Comparison of ENCODE assay signal across 9 cellular contexts in genomic region chr2:31688282-31688681, GRCh38.
DNase-seq lines count a peak whose midpoint lies in the region; ATAC-seq, FAIRE-seq and TF ChIP-seq lines count a peak whose summit lies in the region.
"Had no signal": no experiment of that assay in that cellular context is flagged by ENCODE, and none has a peak within 500 bp of the region (broad histone marks: within the 10 kb centered on the region; RNA-seq: fewer than 3 reads in every experiment).

No MANE protein-coding gene starts in this region.

- H3K27me3 Mint-ChIP-seq in activated T-cell treated with anti-CD3 and anti-CD28 coated beads, Interleukin-2, amount 50 U/mL, for 24 hours, result peaks cover 9% of the 10 kb centered on the region

- no peak overlapping the region for H2BK20ac ChIP-seq in IMR-90 (ENCODE audit: low read depth, low read length)

- H3K4me2 ChIP-seq in IMR-90 (ENCODE audit: low read depth, low read length) (no peak overlapping the region), mesendoderm (ENCODE audit: low read length) (no peak overlapping the region)

- H2BK15ac ChIP-seq in IMR-90 (ENCODE audit: low read depth, low read length) (no peak overlapping the region), mesendoderm (replicated peaks; ENCODE audit: low read depth) (no peak overlapping the region)

- no peaks in the 10 kb centered on the region for H4K20me1 ChIP-seq in IMR-90 (ENCODE audit: insufficient read depth, low read length)

- no TSS peak for BruUV-seq in IMR-90 (replicated peaks; lab: Mats Ljungman, UMichigan)

- H3K9me3 ChIP-seq in IMR-90 (ENCODE audit: control insufficient read depth, insufficient read depth, low read length) (peaks cover 9% of the 10 kb centered on the region), esophagus squamous epithelium (peaks cover 0 to 40% (median 23%) of the 10 kb centered on the region in 3 donors)

- DNase-seq in D721Med (ENCODE audit: insufficient read length, low spot score) (no peak), IMR-90 (no peak), amniotic epithelial cell (ENCODE audit: low read depth) (peak; percentile 2), mesendoderm (peak; percentile 24), esophagus squamous epithelium (lab: John Stamatoyannopoulos, UW) (no peak), HK-2 (ENCODE audit: unreplicated experiment) (no peak)
- DNase-seq in activated T-cell treated with anti-CD3 and anti-CD28 coated beads, Interleukin-2, amount 50 U/mL, for 24 hours, result no peak

- H2AFZ ChIP-seq in IMR-90 (replicated peaks; ENCODE audit: low read length, poor library complexity), result no peak overlapping the region

- no peaks in the 10 kb centered on the region for H3K4me1 Mint-ChIP-seq in activated T-cell treated with anti-CD3 and anti-CD28 coated beads, Interleukin-2, amount 50 U/mL, for 24 hours (ENCODE audit: low read depth)

- TF ChIP-seq CTCF in D721Med (IDR thresholded peaks at IDR 0.05; ENCODE audit: insufficient read depth, missing control alignments), result peak; percentile 27
- TF ChIP-seq CTCF in IMR-90 (conservative IDR thresholded peaks at IDR 0.05; ENCODE audit: low read depth, low read length), result peak; percentile 43
- peak in 2 of 6 experiments; percentile 29 to 47 for TF ChIP-seq CTCF in esophagus squamous epithelium (IDR thresholded peaks at IDR 0.05)

- H2AK9ac ChIP-seq in IMR-90 (replicated peaks; ENCODE audit: low read depth, low read length, poor library complexity), result no peak overlapping the region

- H3K9me1 ChIP-seq in IMR-90 (ENCODE audit: insufficient read depth, low read length), result no peaks in the 10 kb centered on the region

- H3K9ac ChIP-seq in IMR-90 (ENCODE audit: low read depth, low read length) (no peak overlapping the region), mesendoderm (ENCODE audit: low read length) (no peak overlapping the region)

- no peak overlapping the region for H3K18ac ChIP-seq in IMR-90 (ENCODE audit: low read depth, low read length)
- H3K18ac ChIP-seq in mesendoderm (ENCODE audit: low read length), result no peak overlapping the region

- intact Hi-C loops in IMR-90 (cut with micrococcal nuclease) (loop anchor here (10.0 kb wide), 1 partner anchor 447 kb away; no protein-coding TSS in a partner anchor), esophagus squamous epithelium (cut with DNase I) (no loop called here)

- TF ChIP-seq RAD21 in IMR-90 (IDR thresholded peaks at IDR 0.05; ENCODE audit: low read length), result peak; percentile 44

- H2BK5ac ChIP-seq in IMR-90 (ENCODE audit: low read depth, low read length, poor library complexity, severe bottlenecking) (no peak overlapping the region), mesendoderm (ENCODE audit: low read length) (no peak overlapping the region)

- ATAC-seq in IMR-90 (ENCODE audit: low read depth), result no peak
- ATAC-seq in HG02763 (IDR thresholded peaks at IDR 0.05; ENCODE audit: unreplicated experiment), result no peak

- H3K27ac ChIP-seq in IMR-90 (ENCODE audit: insufficient read depth, low read length), result no peak overlapping the region
- H3K27ac ChIP-seq in mesendoderm (ENCODE audit: low read depth, low read length), result no peak overlapping the region
- H3K27ac ChIP-seq in esophagus squamous epithelium, result no peak overlapping the region
- H3K27ac ChIP-seq: epithelial cell of prostate had no signal

- no peak overlapping the region for H3K27ac Mint-ChIP-seq in activated T-cell treated with anti-CD3 and anti-CD28 coated beads, Interleukin-2, amount 50 U/mL, for 24 hours

- H2AK5ac ChIP-seq in IMR-90 (ENCODE audit: low read depth, low read length), result no peak overlapping the region
- no peak overlapping the region for H2AK5ac ChIP-seq in mesendoderm (ENCODE audit: low read length)

- CTCF ChIA-PET in IMR-90 (lab: Yijun Ruan, JAX), result no interaction called here

- H3K4ac ChIP-seq in IMR-90 (ENCODE audit: low read depth, low read length) (no peak overlapping the region), mesendoderm (ENCODE audit: low read depth, low read length) (no peak overlapping the region)

- TF ChIP-seq POLR2A in IMR-90 (IDR thresholded peaks at IDR 0.05; ENCODE audit: low read depth, low read length), result no peak
- TF ChIP-seq POLR2A in esophagus squamous epithelium (IDR thresholded peaks at IDR 0.05), result no peak

- H3K4me3 Mint-ChIP-seq in activated T-cell treated with anti-CD3 and anti-CD28 coated beads, Interleukin-2, amount 50 U/mL, for 24 hours, result no peak overlapping the region

- H3K27me3 ChIP-seq in IMR-90 (ENCODE audit: control insufficient read depth, insufficient read depth, low read length) (no peaks in the 10 kb centered on the region), mesendoderm (ENCODE audit: insufficient read depth, low read length, poor library complexity) (no peaks in the 10 kb centered on the region), esophagus squamous epithelium (no peaks in the 10 kb centered on the region)

- H4K91ac ChIP-seq in IMR-90 (ENCODE audit: insufficient read depth, low read depth, low read length), result no peak overlapping the region

- H4K8ac ChIP-seq in IMR-90 (ENCODE audit: low read depth in 2 of 2, low read length in 2 of 2), result no peak overlapping the region
- no peak overlapping the region for H4K8ac ChIP-seq in mesendoderm (ENCODE audit: low read depth, low read length)

- H2BK120ac ChIP-seq in IMR-90 (ENCODE audit: low read depth, low read length), result no peak overlapping the region
- no peak overlapping the region for H2BK120ac ChIP-seq in mesendoderm (ENCODE audit: low read depth, low read length)

- no peaks in the 10 kb centered on the region for H3K36me3 ChIP-seq in IMR-90 (ENCODE audit: control insufficient read depth, insufficient read depth, low read length)
- no peaks in the 10 kb centered on the region for H3K36me3 ChIP-seq in mesendoderm (ENCODE audit: control insufficient read depth, insufficient read depth, low read length)
- no peaks in the 10 kb centered on the region for H3K36me3 ChIP-seq in esophagus squamous epithelium

- dilution Hi-C loops in IMR-90 (cut with HindIII; ENCODE audit: low sequenced_read_pairs, unreplicated experiment), result no loop called here

- no peaks in the 10 kb centered on the region for H3K79me2 ChIP-seq in mesendoderm (ENCODE audit: control insufficient read depth, insufficient read depth, low read length)

- POLR2A ChIA-PET in IMR-90 (lab: Charles Lee; ENCODE audit: unreplicated experiment), result no interaction called here

- no peak overlapping the region for H3K23ac ChIP-seq in IMR-90 (ENCODE audit: low read depth, low read length)
- H3K23ac ChIP-seq in mesendoderm (ENCODE audit: low read length), result no peak overlapping the region

- WGBS in IMR-90 (ENCODE audit: extremely low coverage in 2 of 2, insufficient read length in 1 of 2), 2 experiments, result no CpG with 5 or more reads among the region's 4 CpGs
- no CpG with 5 or more reads among the region's 4 CpGs for WGBS in mesendoderm (ENCODE audit: extremely low coverage, insufficient coverage, low lambda C conversion rate)
- 37% methylated on average over 4 of the region's 4 CpGs for WGBS in esophagus squamous epithelium, 2 donors

- H4K5ac ChIP-seq in IMR-90 (ENCODE audit: low read depth, low read length) (no peak overlapping the region), mesendoderm (ENCODE audit: low read length) (no peak overlapping the region)

- no peak for FAIRE-seq in D721Med (lab: Jason Lieb, UNC)

- no peak overlapping the region for H3K14ac ChIP-seq in IMR-90 (replicated peaks; ENCODE audit: low read depth, low read length)

- in situ Hi-C loops in IMR-90 (cut with MboI; ENCODE audit: low sequenced_read_pairs), result no loop called here

- peaks cover 27% of the 10 kb centered on the region for H3K9me3 Mint-ChIP-seq in activated T-cell treated with anti-CD3 and anti-CD28 coated beads, Interleukin-2, amount 50 U/mL, for 24 hours

- H3K4me3 ChIP-seq in IMR-90 (ENCODE audit: insufficient read depth, low read depth, low read length) (no peak overlapping the region), mesendoderm (ENCODE audit: low read length) (no peak overlapping the region), esophagus squamous epithelium (no peak overlapping the region)

- H3K36me3 Mint-ChIP-seq in activated T-cell treated with anti-CD3 and anti-CD28 coated beads, Interleukin-2, amount 50 U/mL, for 24 hours (ENCODE audit: low read depth), result peaks cover 5% of the 10 kb centered on the region

- no peak overlapping the region for H3K56ac ChIP-seq in IMR-90 (ENCODE audit: extremely low read depth, insufficient read depth, low read length)
- no peak overlapping the region for H3K56ac ChIP-seq in mesendoderm (ENCODE audit: low read length)

- H3K4me1 ChIP-seq in IMR-90 (ENCODE audit: control insufficient read depth, insufficient read depth, low read length), result no peaks in the 10 kb centered on the region
- H3K4me1 ChIP-seq in mesendoderm (ENCODE audit: control insufficient read depth, low read depth, low read length), result no peaks in the 10 kb centered on the region
- H3K4me1 ChIP-seq in esophagus squamous epithelium, result no peaks in the 10 kb centered on the region

- no peaks in the 10 kb centered on the region for H3K79me1 ChIP-seq in IMR-90 (ENCODE audit: low read depth in 1 of 2, low read length in 2 of 2)
- H3K79me1 ChIP-seq in mesendoderm (ENCODE audit: low read length), result no peaks in the 10 kb centered on the region

TF ChIP-seq in IMR-90, 13 proteins besides CTCF, POLR2A, EP300 and RAD21 (continues in another document):
- TF ChIP-seq SMC3 (IDR thresholded peaks at IDR 0.05; ENCODE audit: low read depth, low read length) (no peak; the same call in 1 of the 2 replicates), BHLHE40 (IDR thresholded peaks at IDR 0.05; ENCODE audit: low read depth, low read length) (no peak), FOS (IDR thresholded peaks at IDR 0.05; ENCODE audit: low read depth, low read length) (no peak), CEBPB (IDR thresholded peaks at IDR 0.05; ENCODE audit: low read depth, low read length) (no peak), NFE2L2 (IDR thresholded peaks at IDR 0.05; ENCODE audit: low read depth, low read length) (no peak), MAFK (IDR thresholded peaks at IDR 0.05; ENCODE audit: low read depth, low read length) (no peak), MXI1 (IDR thresholded peaks at IDR 0.05; ENCODE audit: borderline replicate concordance, low read depth, low read length) (no peak), ELK1 (IDR thresholded peaks at IDR 0.05; ENCODE audit: borderline replicate concordance, low read depth, low read length) (no peak), RFX5 (IDR thresholded peaks at IDR 0.05; ENCODE audit: low read depth, low read length) (no peak), CHD1 (IDR thresholded peaks at IDR 0.05; ENCODE audit: low read depth, low read length) (no peak), RCOR1 (IDR thresholded peaks at IDR 0.05; ENCODE audit: insufficient replicate concordance, low read length) (no peak)

Comparison
In these comparisons a context has a peak if more than half of its experiments do, and no peak if none do; other contexts are left out.
1. DNase-seq: peak in amniotic epithelial cell (single experiment) and mesendoderm (single experiment); none in D721Med (single experiment), IMR-90 (single experiment), esophagus squamous epithelium (single experiment), activated T-cell treated with anti-CD3 and anti-CD28 coated beads, Interleukin-2, amount 50 U/mL, for 24 hours (single experiment) and HK-2 (single experiment).